ENCODE assay signal across 8 cellular contexts in the genomic region with DNA sequence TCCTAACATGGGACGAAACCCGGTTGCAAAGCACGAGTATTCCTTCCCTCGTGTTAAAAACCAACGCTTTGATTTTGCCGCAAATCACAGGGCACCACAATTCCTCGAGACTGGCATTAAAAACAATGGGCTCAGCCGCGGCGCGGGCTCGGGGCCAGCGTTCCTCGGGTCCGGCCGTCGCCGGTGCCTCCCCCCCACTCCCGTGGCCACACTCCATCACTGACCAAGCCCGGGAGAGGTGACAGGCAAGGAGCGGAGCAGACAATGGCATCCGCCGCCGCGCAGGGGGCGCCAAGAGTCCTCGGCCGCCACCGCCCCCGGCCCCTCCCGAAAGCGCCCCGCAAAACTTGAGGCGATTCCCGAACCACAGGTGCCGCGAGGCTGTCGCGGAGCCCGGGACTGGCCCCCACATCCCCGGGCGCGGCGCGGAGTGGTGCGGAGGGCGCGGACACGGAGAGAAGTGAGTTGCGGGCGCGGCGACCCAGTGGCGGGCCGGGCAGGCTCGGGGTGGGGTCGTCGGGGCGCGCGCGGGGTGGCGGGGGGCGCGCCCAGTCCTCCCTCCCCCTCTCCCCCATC. TPM values are rescaled to one million over a fixed set of nuclear protein-coding genes. Genes with fewer than 3 reads are reported as not detected.
DNase-seq lines count a peak whose midpoint lies in the region; ATAC-seq and TF ChIP-seq lines count a peak whose summit lies in the region.

No MANE protein-coding gene starts in this region.

- no peaks in the 10 kb centered on the region for H3K9me3 ChIP-seq in AG04450 (ENCODE audit: control insufficient read depth, insufficient read depth, low read length)

- no peaks in the 10 kb centered on the region for H3K27me3 ChIP-seq in AG04450 (ENCODE audit: control insufficient read depth, insufficient read depth, low read length)

- under 1% methylated on average over 53 of the region's 65 CpGs for WGBS in urinary bladder

- H3K27ac ChIP-seq in AG04450 (ENCODE audit: low read depth, low read length) (no peak overlapping the region), urinary bladder (ENCODE audit: low read depth) (peak overlapping the region; percentile 77)

- ATAC-seq in GM18909 (IDR thresholded peaks at IDR 0.05; ENCODE audit: poor library complexity, unreplicated experiment) (peak; percentile 39), HG03175 (IDR thresholded peaks at IDR 0.05; ENCODE audit: unreplicated experiment) (peak; percentile 31), omental fat pad (ENCODE audit: low FRiP score) (peak; percentile 22)

- H3K4me1 ChIP-seq in urinary bladder (ENCODE audit: insufficient read depth), result no peaks in the 10 kb centered on the region

- H3K36me3 ChIP-seq in urinary bladder (ENCODE audit: insufficient read depth), result no peaks in the 10 kb centered on the region

- TF ChIP-seq CTCF in AG04450 (IDR thresholded peaks at IDR 0.05; ENCODE audit: low read depth, low read length) (no peak), omental fat pad (IDR thresholded peaks at IDR 0.05) (no peak)

- CTCF ChIA-PET in AG04450 (lab: Charles Lee), result no interaction called here

- H3K4me3 ChIP-seq in AG04450 (ENCODE audit: low read depth, low read length) (peak overlapping the region; percentile 68), urinary bladder (ENCODE audit: low read depth, low read length) (peak overlapping the region; percentile 83)

- no peak for DNase-seq in AG04450 (ENCODE audit: low read depth, low spot score)
- DNase-seq in RPMI8226, result peak; percentile 62
- peak; percentile 36 for DNase-seq in activated naive CD4-positive, alpha-beta T cell treated with anti-CD3 and anti-CD28 coated beads, Interleukin-2, amount 50 U/mL, for 16 hours
- peak; percentile 54 for DNase-seq in globus pallidus (ENCODE audit: low spot score)
- peak; percentile 25 for DNase-seq in omental fat pad (ENCODE audit: low spot score)

- POLR2A ChIA-PET in AG04450 (lab: Yijun Ruan, JAX), result interaction anchor here (0.9 kb wide), 1 partner anchor 865 kb away, joined by 3 read pairs; the partner anchor contains the start of gene SYAP1

RNA-seq across cellular contexts. Expression of gene AP1S2, which starts 0.4 kb away (rescaled TPM):
- polyA plus RNA-seq in AG04450 (2011; rRNA removed) (42.6 and 60.8 TPM in 2 replicates), urinary bladder (24.1 TPM)
- polyA minus RNA-seq in AG04450 (2011; rRNA and poly(A)+ RNA removed), result 13.5 and 32.5 TPM in 2 replicates
- total RNA-seq in omental fat pad (10 to 100 TPM; 36.8 to 73.9 (median 53.4) TPM), urinary bladder (76.8 TPM)
